Comparison of ENCODE assay signal across 22 cellular contexts in genomic region chr4:172989984-172990711, GRCh38.
DNase-seq lines count a peak whose midpoint lies in the region; ATAC-seq and TF ChIP-seq lines count a peak whose summit lies in the region.
"Had no signal": no experiment of that assay in that cellular context is flagged by ENCODE, and none has a peak within 500 bp of the region (broad histone marks: within the 10 kb centered on the region; RNA-seq: fewer than 3 reads in every experiment).

No MANE protein-coding gene starts in this region.

- peaks cover 14% of the 10 kb centered on the region for H3K4me1 Mint-ChIP-seq in nephron progenitor cell
- H3K4me1 Mint-ChIP-seq: CD4-positive, CD25-positive, alpha-beta regulatory T cell had no signal

- H3K4me3 Mint-ChIP-seq in nephron progenitor cell: no peak overlapping the region
- H3K4me3 Mint-ChIP-seq: CD4-positive, CD25-positive, alpha-beta regulatory T cell; H9 had no signal

- peaks cover 5% of the 10 kb centered on the region for H3K36me3 Mint-ChIP-seq in nephron progenitor cell (ENCODE audit: low read depth)
- H3K36me3 Mint-ChIP-seq: CD4-positive, CD25-positive, alpha-beta regulatory T cell had no signal

- no peaks in the 10 kb centered on the region for H3K36me3 ChIP-seq in Peyer's patch

- H3K9me3 Mint-ChIP-seq in nephron progenitor cell: peaks cover 30% of the 10 kb centered on the region

- TF ChIP-seq CTCF in Peyer's patch (IDR thresholded peaks at IDR 0.05) (no peak), nephron progenitor cell (IDR thresholded peaks at IDR 0.05) (no peak)

- peaks cover 0 to 6% (median 0%) of the 10 kb centered on the region in 4 donors for H3K9me3 ChIP-seq in Peyer's patch
- H3K9me3 ChIP-seq: SK-N-SH had no signal

- ATAC-seq in HG03354 (IDR thresholded peaks at IDR 0.05; ENCODE audit: poor library complexity, severe bottlenecking, unreplicated experiment) (no peak), HG02798 (IDR thresholded peaks at IDR 0.05; ENCODE audit: poor library complexity, unreplicated experiment) (no peak)
- ATAC-seq: Panc1 had no signal

- H3K27me3 ChIP-seq in Peyer's patch: no peaks in the 10 kb centered on the region

- H3K4me1 ChIP-seq in Peyer's patch: peaks cover 0 to 18% (median 2%) of the 10 kb centered on the region in 4 donors

- H3K27ac ChIP-seq in Peyer's patch: peak overlapping the region in 3 of 4 donors; percentile 5 to 63 (median 59)
- H3K27ac ChIP-seq: HL-60, KMS-11 had no signal

- TF ChIP-seq POLR2A in Peyer's patch (IDR thresholded peaks at IDR 0.05) (no peak), erythroblast (IDR thresholded peaks at IDR 0.05; ENCODE audit: low read length) (no peak)

- no peaks in the 10 kb centered on the region for H3K27me3 Mint-ChIP-seq in nephron progenitor cell (ENCODE audit: low read depth, poor library complexity)

- H3K27ac Mint-ChIP-seq in nephron progenitor cell: peak overlapping the region; percentile 31
- H3K27ac Mint-ChIP-seq: CD4-positive, CD25-positive, alpha-beta regulatory T cell; H9 had no signal

- DNase-seq in HuH-7 (ENCODE audit: low spot score) (peak; percentile 42), Peyer's patch (peak in 1 of 3 donors; percentile 50), erythroblast (lab: John Stamatoyannopoulos, UW) (peak; percentile 21 to 74), nephron progenitor cell (no peak), activated gamma-delta T cell (lab: John Stamatoyannopoulos, UW) (no peak), T-helper 9 cell (no peak)
- DNase-seq: ACHN; Calu3; CD4-positive, CD25-positive, alpha-beta regulatory T cell; DND-41; GDM1; H9; NCI-H1436 treated with DMSO at 0.1 percent for 48 hours; NCI-H2081; NCI-H2227 treated with DMSO at 0.1 percent for 48 hours; Right ventricle myocardium superior; SK-N-SH had no signal

- H3K4me3 ChIP-seq in Peyer's patch: no peak overlapping the region

Comparison
In these comparisons a context has a peak if more than half of its experiments do, and no peak if none do; other contexts are left out.
1. DNase-seq: peak in HuH-7 (single experiment) and erythroblast (2 of 2); none in nephron progenitor cell (single experiment), activated gamma-delta T cell (single experiment) and T-helper 9 cell (single experiment).